ENCODE assay signal across 8 cellular contexts in genomic region chr5:32504923-32505596, GRCh38.
DNase-seq lines count a peak whose midpoint lies in the region; ATAC-seq, FAIRE-seq and TF ChIP-seq lines count a peak whose summit lies in the region.

No MANE protein-coding gene starts in this region.

- H3K4me1 ChIP-seq in ACC112 (ENCODE audit: control insufficient read depth, insufficient read depth, low read length, unreplicated experiment): peaks cover 47% of the 10 kb centered on the region

- H2AFZ ChIP-seq in ACC112 (ENCODE audit: low read length, unreplicated experiment): peak overlapping the region; percentile 55

- H3K4me3 ChIP-seq in ACC112 (ENCODE audit: low read depth, low read length): no peak overlapping the region

- peaks cover 8 to 18% (median 14%) of the 10 kb centered on the region in 4 donors for H3K4me1 Mint-ChIP-seq in naive thymus-derived CD8-positive, alpha-beta T cell
- peaks cover 0 to 2% of the 10 kb centered on the region in 2 donors for H3K4me1 Mint-ChIP-seq in effector memory CD8-positive, alpha-beta T cell (ENCODE audit: low read depth in 2 of 2)

- no peaks in the 10 kb centered on the region for H3K27me3 ChIP-seq in ACC112 (ENCODE audit: insufficient read depth, low read length)

- H3K4me3 Mint-ChIP-seq in naive thymus-derived CD8-positive, alpha-beta T cell: peak overlapping the region in 7 of 10 donors; percentile 3 to 28 (median 21)
- H3K4me3 Mint-ChIP-seq in effector memory CD8-positive, alpha-beta T cell: no peak overlapping the region

- no peaks in the 10 kb centered on the region for H3K9me3 Mint-ChIP-seq in naive thymus-derived CD8-positive, alpha-beta T cell
- H3K9me3 Mint-ChIP-seq in effector memory CD8-positive, alpha-beta T cell: no peaks in the 10 kb centered on the region

- H3K79me2 ChIP-seq in ACC112 (ENCODE audit: control insufficient read depth, insufficient read depth, low read length, unreplicated experiment): no peaks in the 10 kb centered on the region

- peak; percentile 89 for FAIRE-seq in endometrium (lab: Jason Lieb, UNC)

- ATAC-seq in HG03066 (IDR thresholded peaks at IDR 0.05; ENCODE audit: low read depth, unreplicated experiment) (peak; percentile 55), GM18505 (IDR thresholded peaks at IDR 0.05; ENCODE audit: unreplicated experiment) (no peak), HG02763 (IDR thresholded peaks at IDR 0.05; ENCODE audit: unreplicated experiment) (no peak)
- peak; percentile 32 to 37 for ATAC-seq in naive thymus-derived CD8-positive, alpha-beta T cell
- no peak for ATAC-seq in effector memory CD8-positive, alpha-beta T cell (replicated peaks)

- peak; percentile 19 for DNase-seq in OCI-M2 (lab: John Stamatoyannopoulos, UW; ENCODE audit: unreplicated experiment)
- peak in 1 of 10 donors; percentile 5 for DNase-seq in naive thymus-derived CD8-positive, alpha-beta T cell
- no peak for DNase-seq in effector memory CD8-positive, alpha-beta T cell

- POLR2A ChIA-PET in naive thymus-derived CD8-positive, alpha-beta T cell (lab: Charles Lee): no interaction called here

- TF ChIP-seq POLR2A in GM18505 (IDR thresholded peaks at IDR 0.05; ENCODE audit: borderline replicate concordance, extremely low read depth, insufficient read depth, insufficient read length): no peak

- no peaks in the 10 kb centered on the region for H3K36me3 Mint-ChIP-seq in naive thymus-derived CD8-positive, alpha-beta T cell
- no peaks in the 10 kb centered on the region for H3K36me3 Mint-ChIP-seq in effector memory CD8-positive, alpha-beta T cell (ENCODE audit: insufficient read depth)

- peak overlapping the region; percentile 39 for H3K27ac ChIP-seq in ACC112 (ENCODE audit: low read depth, low read length)

- H3K27ac Mint-ChIP-seq in naive thymus-derived CD8-positive, alpha-beta T cell: peak overlapping the region in 6 of 10 donors; percentile 4 to 71 (median 28)
- H3K27ac Mint-ChIP-seq in effector memory CD8-positive, alpha-beta T cell: no peak overlapping the region

- H3K36me3 ChIP-seq in ACC112 (ENCODE audit: insufficient read depth, low read length): no peaks in the 10 kb centered on the region

- peaks cover 3 to 17% (median 9%) of the 10 kb centered on the region in 5 donors for H3K27me3 Mint-ChIP-seq in naive thymus-derived CD8-positive, alpha-beta T cell
- peaks cover 13 to 37% of the 10 kb centered on the region in 2 donors for H3K27me3 Mint-ChIP-seq in effector memory CD8-positive, alpha-beta T cell

Comparison
In these comparisons a context has a peak if more than half of its experiments do, and no peak if none do; other contexts are left out.
1. ATAC-seq: peak in HG03066 (single experiment) and naive thymus-derived CD8-positive, alpha-beta T cell (2 of 2); none in GM18505 (single experiment), HG02763 (single experiment) and effector memory CD8-positive, alpha-beta T cell (single experiment).
2. H3K27ac Mint-ChIP-seq: peak in naive thymus-derived CD8-positive, alpha-beta T cell (6 of 10); none in effector memory CD8-positive, alpha-beta T cell (0 of 2).
3. H3K4me3 Mint-ChIP-seq: peak in naive thymus-derived CD8-positive, alpha-beta T cell (7 of 10); none in effector memory CD8-positive, alpha-beta T cell (0 of 2).